ENCODE assay signal across 1 cellular context in genomic region chr13:74040200-74040599, GRCh38.
A peak's percentile ranks its signal among the peaks of the same experiment; 100 is the strongest.
TF ChIP-seq lines count a peak whose summit lies in the region.

No MANE protein-coding gene starts in this region.

TF ChIP-seq in H1, 55 proteins besides CTCF, POLR2A, EP300 and RAD21 (continued from another document):
- peak; percentile 100 for TF ChIP-seq CHD7 (IDR thresholded peaks at IDR 0.05; ENCODE audit: insufficient replicate concordance, low read length)
- TF ChIP-seq SP1 (IDR thresholded peaks at IDR 0.05; ENCODE audit: low read depth, low read length): 0 out of 2 replicates have a peak, but pooled peaks have one; percentile 34
- TF ChIP-seq TEAD4 (IDR thresholded peaks at IDR 0.05; ENCODE audit: low read depth, low read length): peak; percentile 92
TF ChIP-seq in H1: peak in this region for 9.
